18 cellular contexts compared by ENCODE assay signal in the genomic region with DNA sequence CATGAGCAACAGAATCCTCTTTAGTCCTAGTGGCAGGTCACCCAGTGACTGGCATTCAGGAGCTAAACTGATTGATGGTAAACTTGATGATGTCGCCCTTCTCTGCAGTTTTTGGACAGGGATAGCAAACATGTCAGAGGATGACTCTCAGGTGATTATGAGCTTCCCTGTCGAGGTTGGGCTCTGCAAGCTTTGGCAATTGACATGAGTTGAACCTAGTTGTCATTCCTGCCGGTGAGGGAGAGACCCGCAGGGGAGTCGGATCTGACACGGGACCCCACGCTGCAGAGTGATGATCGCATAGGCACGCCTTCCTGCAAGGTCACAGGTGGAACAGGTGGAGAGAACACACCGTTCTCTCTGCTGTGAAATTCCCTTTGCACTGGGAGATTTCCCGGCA.
"Had no signal": no experiment of that assay in that cellular context is flagged by ENCODE, and none has a peak within 500 bp of the region (broad histone marks: within the 10 kb centered on the region; RNA-seq: fewer than 3 reads in every experiment).

No MANE protein-coding gene starts in this region.

- H3K27me3 ChIP-seq: neural progenitor cell, ovary had no signal

- H3K27ac Mint-ChIP-seq: activated B cell treated with CpG ODN at 0.5 μM for 24 hours; activated CD4-positive, alpha-beta memory T cell treated with anti-CD3 and anti-CD28 coated beads, Interleukin-2, amount 10 ng/mL, durations not matched to agents 7 days and 5 days; neural progenitor cell; stimulated activated memory B cell treated with anti-CD40 and anti-IgM and Interleukin-4, amounts not matched to agents 10 μg/mL and 1 μg/mL and 100 μg/mL, for 72 hours; T-helper 2 cell treated with Interferon-gamma antibody and Interleukin-4, amounts not matched to agents 5 μg/mL and 100 μg/mL, for 36 hours had no signal

- H3K9me3 ChIP-seq: gastrocnemius medialis, ovary, psoas muscle had no signal

- H3K36me3 Mint-ChIP-seq: neural progenitor cell; stimulated activated memory B cell treated with anti-CD40 and anti-IgM and Interleukin-4, amounts not matched to agents 10 μg/mL and 1 μg/mL and 100 μg/mL, for 72 hours had no signal

- H3K4me2 ChIP-seq: neural progenitor cell had no signal

- ATAC-seq: esophagus mucosa; gastrocnemius medialis; psoas muscle; sciatic nerve; stimulated activated memory B cell treated with anti-CD40 and anti-IgM and Interleukin-4, amounts not matched to agents 10 μg/mL and 1 μg/mL and 100 μg/mL, for 72 hours had no signal

- H3K4me3 ChIP-seq: gastrocnemius medialis, left ventricle myocardium inferior, neural progenitor cell, ovary, psoas muscle had no signal

- H2AFZ ChIP-seq: neural progenitor cell had no signal

- H3K4me3 Mint-ChIP-seq: activated B cell treated with CpG ODN at 0.5 μM for 24 hours; activated CD4-positive, alpha-beta memory T cell treated with anti-CD3 and anti-CD28 coated beads, Interleukin-2, amount 10 ng/mL, durations not matched to agents 7 days and 5 days; neural progenitor cell; stimulated activated memory B cell treated with anti-CD40 and anti-IgM and Interleukin-4, amounts not matched to agents 10 μg/mL and 1 μg/mL and 100 μg/mL, for 72 hours; T-helper 2 cell treated with Interferon-gamma antibody and Interleukin-4, amounts not matched to agents 5 μg/mL and 100 μg/mL, for 36 hours had no signal

- DNase-seq: activated B cell treated with CpG ODN at 0.5 μM for 24 hours; activated CD4-positive, alpha-beta memory T cell treated with anti-CD3 and anti-CD28 coated beads, Interleukin-2, amount 10 ng/mL, durations not matched to agents 7 days and 5 days; activated CD4-positive, alpha-beta T cell treated with anti-CD3 and anti-CD28 coated beads for 4 hours; activated effector memory CD4-positive, alpha-beta T cell treated with Interleukin-2 at 50 U/mL for 16 hours; activated naive CD4-positive, alpha-beta T cell treated with anti-CD3 and anti-CD28 coated beads, Interleukin-2, amount 50 U/mL, for 16 hours; activated T-cell treated with anti-CD3 and anti-CD28 coated beads, Interleukin-2, amount 50 U/mL, for 48 hours; effector CD4-positive, alpha-beta T cell; gastrocnemius medialis; left ventricle myocardium inferior; mammary epithelial cell; ovary; psoas muscle; stimulated activated CD4-positive, alpha-beta T cell treated with anti-CD3 and anti-CD28 coated beads, Interleukin-4, amount 100 ng/mL, for 4 hours had no signal

- H3K9me3 Mint-ChIP-seq: activated CD4-positive, alpha-beta memory T cell treated with anti-CD3 and anti-CD28 coated beads, Interleukin-2, amount 10 ng/mL, durations not matched to agents 7 days and 5 days; stimulated activated memory B cell treated with anti-CD40 and anti-IgM and Interleukin-4, amounts not matched to agents 10 μg/mL and 1 μg/mL and 100 μg/mL, for 72 hours; T-helper 2 cell treated with Interferon-gamma antibody and Interleukin-4, amounts not matched to agents 5 μg/mL and 100 μg/mL, for 36 hours had no signal

- H3K27me3 Mint-ChIP-seq: activated CD4-positive, alpha-beta memory T cell treated with anti-CD3 and anti-CD28 coated beads, Interleukin-2, amount 10 ng/mL, durations not matched to agents 7 days and 5 days had no signal

- H3K4me1 ChIP-seq: psoas muscle had no signal

- H3K4me1 Mint-ChIP-seq: activated B cell treated with CpG ODN at 0.5 μM for 24 hours; activated CD4-positive, alpha-beta memory T cell treated with anti-CD3 and anti-CD28 coated beads, Interleukin-2, amount 10 ng/mL, durations not matched to agents 7 days and 5 days; stimulated activated memory B cell treated with anti-CD40 and anti-IgM and Interleukin-4, amounts not matched to agents 10 μg/mL and 1 μg/mL and 100 μg/mL, for 72 hours had no signal

- H3K27ac ChIP-seq: gastrocnemius medialis, left ventricle myocardium inferior, neural progenitor cell, ovary, psoas muscle had no signal

- H3K9ac ChIP-seq: neural progenitor cell had no signal
